Comparison of ENCODE assay signal across 13 cellular contexts in genomic region chr18:79603321-79604204, GRCh38.
A peak's percentile ranks its signal among the peaks of the same experiment; 100 is the strongest.
DNase-seq lines count a peak whose midpoint lies in the region; ATAC-seq and TF ChIP-seq lines count a peak whose summit lies in the region.
"Had no signal": no experiment of that assay in that cellular context is flagged by ENCODE, and none has a peak within 500 bp of the region (broad histone marks: within the 10 kb centered on the region; RNA-seq: fewer than 3 reads in every experiment).

No MANE protein-coding gene starts in this region.

- H3K27me3 Mint-ChIP-seq in CD14-positive monocyte (ENCODE audit: low read depth in 3 of 3): peaks cover 0 to 5% (median 0%) of the 10 kb centered on the region in 3 donors
- H3K27me3 Mint-ChIP-seq in activated T-cell treated with anti-CD3 and anti-CD28 coated beads, Interleukin-2, amount 50 U/mL, for 72 hours (ENCODE audit: low read depth): no peaks in the 10 kb centered on the region
- no peaks in the 10 kb centered on the region for H3K27me3 Mint-ChIP-seq in activated T-cell treated with anti-CD3 and anti-CD28 coated beads, Interleukin-2, amount 50 U/mL, for 24 hours

- 94 to 95% (median 95%) methylated on average over 33 to 37 of the region's 37 CpGs for WGBS in ovary, 3 donors

- H3K4me3 Mint-ChIP-seq in CD14-positive monocyte: no peak overlapping the region
- no peak overlapping the region for H3K4me3 Mint-ChIP-seq in activated T-cell treated with anti-CD3 and anti-CD28 coated beads, Interleukin-2, amount 50 U/mL, for 72 hours
- H3K4me3 Mint-ChIP-seq in activated T-cell treated with anti-CD3 and anti-CD28 coated beads, Interleukin-2, amount 50 U/mL, for 24 hours: no peak overlapping the region

- no peaks in the 10 kb centered on the region for H3K4me1 Mint-ChIP-seq in CD14-positive monocyte
- no peaks in the 10 kb centered on the region for H3K4me1 Mint-ChIP-seq in activated T-cell treated with anti-CD3 and anti-CD28 coated beads, Interleukin-2, amount 50 U/mL, for 72 hours (ENCODE audit: low read depth)
- peaks cover 4% of the 10 kb centered on the region for H3K4me1 Mint-ChIP-seq in activated T-cell treated with anti-CD3 and anti-CD28 coated beads, Interleukin-2, amount 50 U/mL, for 24 hours (ENCODE audit: low read depth)

- no peak overlapping the region for H3K4me3 ChIP-seq in RWPE2 (ENCODE audit: severe bottlenecking)
- H3K4me3 ChIP-seq in ovary: no peak overlapping the region
- H3K4me3 ChIP-seq: HAP-1 had no signal

- TF ChIP-seq CTCF in CD14-positive monocyte (IDR thresholded peaks at IDR 0.05) (no peak), RWPE2 (IDR thresholded peaks at IDR 0.05; ENCODE audit: poor library complexity, severe bottlenecking) (no peak), ovary (IDR thresholded peaks at IDR 0.05) (no peak)

- no peaks in the 10 kb centered on the region for H3K36me3 Mint-ChIP-seq in CD14-positive monocyte
- H3K36me3 Mint-ChIP-seq in activated T-cell treated with anti-CD3 and anti-CD28 coated beads, Interleukin-2, amount 50 U/mL, for 72 hours (ENCODE audit: insufficient read depth in 2 of 2): no peaks in the 10 kb centered on the region
- no peaks in the 10 kb centered on the region for H3K36me3 Mint-ChIP-seq in activated T-cell treated with anti-CD3 and anti-CD28 coated beads, Interleukin-2, amount 50 U/mL, for 24 hours (ENCODE audit: low read depth)

- H3K27ac ChIP-seq in RWPE2 (ENCODE audit: poor library complexity, severe bottlenecking): no peak overlapping the region
- no peak overlapping the region for H3K27ac ChIP-seq in ovary

- DNase-seq in CD14-positive monocyte (ENCODE audit: low spot score) (peak; percentile 36), RWPE2 (ENCODE audit: low spot score) (peak; percentile 64), left kidney (ENCODE audit: low read depth, low spot score) (peak; percentile 17), ovary (peak in 3 of 5 donors; percentile 15 to 23 (median 19)), GM19240 (ENCODE audit: insufficient read length, low spot score) (no peak)
- no peak for DNase-seq in activated T-cell treated with anti-CD3 and anti-CD28 coated beads, Interleukin-2, amount 50 U/mL, for 72 hours
- no peak for DNase-seq in activated T-cell treated with anti-CD3 and anti-CD28 coated beads, Interleukin-2, amount 50 U/mL, for 24 hours
- DNase-seq: MV-4-11, NCI-H1436, NCI-H2029 treated with DMSO at 0.1 percent for 48 hours, NCI-H510A treated with DMSO at 0.1 percent for 48 hours had no signal

- H3K36me3 ChIP-seq in RWPE2 (ENCODE audit: low read depth) (no peaks in the 10 kb centered on the region), ovary (no peaks in the 10 kb centered on the region)
- H3K36me3 ChIP-seq: HAP-1 had no signal

- no peak for ATAC-seq in RWPE2 (ENCODE audit: low read depth)
- ATAC-seq in activated T-cell treated with anti-CD3 and anti-CD28 coated beads, Interleukin-2, amount 50 U/mL, for 72 hours (replicated peaks in 1 of 2): no peak
- ATAC-seq in GM21576 (IDR thresholded peaks at IDR 0.05; ENCODE audit: unreplicated experiment): no peak

- peaks cover 0 to 3% (median 0%) of the 10 kb centered on the region in 7 donors for H3K9me3 Mint-ChIP-seq in CD14-positive monocyte
- H3K9me3 Mint-ChIP-seq in activated T-cell treated with anti-CD3 and anti-CD28 coated beads, Interleukin-2, amount 50 U/mL, for 72 hours: no peaks in the 10 kb centered on the region
- no peaks in the 10 kb centered on the region for H3K9me3 Mint-ChIP-seq in activated T-cell treated with anti-CD3 and anti-CD28 coated beads, Interleukin-2, amount 50 U/mL, for 24 hours

- no peaks in the 10 kb centered on the region for H3K27me3 ChIP-seq in RWPE2 (ENCODE audit: insufficient read depth, poor library complexity, severe bottlenecking)
- H3K27me3 ChIP-seq in ovary: no peaks in the 10 kb centered on the region

- no peak overlapping the region for H3K27ac Mint-ChIP-seq in CD14-positive monocyte
- H3K27ac Mint-ChIP-seq in activated T-cell treated with anti-CD3 and anti-CD28 coated beads, Interleukin-2, amount 50 U/mL, for 72 hours: no peak overlapping the region
- H3K27ac Mint-ChIP-seq in activated T-cell treated with anti-CD3 and anti-CD28 coated beads, Interleukin-2, amount 50 U/mL, for 24 hours: no peak overlapping the region

- H3K4me1 ChIP-seq in RWPE2 (ENCODE audit: insufficient read depth, poor library complexity, severe bottlenecking) (peaks cover 7% of the 10 kb centered on the region), ovary (ENCODE audit: insufficient read depth) (no peaks in the 10 kb centered on the region)
- H3K4me1 ChIP-seq: HAP-1 had no signal

- no peak for TF ChIP-seq POLR2A in ovary (IDR thresholded peaks at IDR 0.05)

- intact Hi-C loops in CD14-positive monocyte (cut with micrococcal nuclease) (no loop called here), ovary (cut with DNase I) (no loop called here)

- H3K9me3 ChIP-seq in RWPE2 (ENCODE audit: severe bottlenecking) (no peaks in the 10 kb centered on the region), ovary (no peaks in the 10 kb centered on the region)
- H3K9me3 ChIP-seq: HAP-1 had no signal

- no peak for TF ChIP-seq EP300 in ovary (IDR thresholded peaks at IDR 0.05)

Comparison
In these comparisons a context has a peak if more than half of its experiments do, and no peak if none do; other contexts are left out.
1. DNase-seq: peak in CD14-positive monocyte (single experiment), RWPE2 (single experiment), left kidney (single experiment) and ovary (3 of 5); none in activated T-cell treated with anti-CD3 and anti-CD28 coated beads, Interleukin-2, amount 50 U/mL, for 72 hours (0 of 2), activated T-cell treated with anti-CD3 and anti-CD28 coated beads, Interleukin-2, amount 50 U/mL, for 24 hours (single experiment) and GM19240 (single experiment).